8 cellular contexts compared by ENCODE assay signal in the genomic region with DNA sequence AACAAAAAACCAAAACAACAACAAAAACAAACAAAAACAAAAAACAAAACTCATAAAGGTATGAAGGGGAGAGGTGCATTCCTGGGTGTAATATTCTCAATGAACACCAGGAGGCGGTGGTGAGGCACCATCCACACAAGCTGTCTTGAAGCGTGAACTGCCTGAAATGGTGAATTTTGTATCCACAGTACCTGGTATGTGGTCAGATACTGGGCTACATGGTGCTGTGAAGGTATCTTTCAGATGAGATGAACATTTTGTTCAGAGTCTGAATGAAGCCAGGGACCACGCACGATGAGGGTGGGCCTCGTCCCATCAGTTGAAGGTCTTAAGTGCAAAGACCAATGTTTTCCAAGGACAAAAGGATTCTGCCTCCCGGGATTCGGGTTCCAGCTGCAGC. TPM values are rescaled to one million over a fixed set of nuclear protein-coding genes. Genes with fewer than 3 reads are reported as not detected.
A peak's percentile ranks its signal among the peaks of the same experiment; 100 is the strongest.
DNase-seq lines count a peak whose midpoint lies in the region; ATAC-seq, FAIRE-seq and TF ChIP-seq lines count a peak whose summit lies in the region.

No MANE protein-coding gene starts in this region.

- no peak overlapping the region for H3K4me3 Mint-ChIP-seq in chondrocyte (ENCODE audit: unreplicated experiment)

- POLR2A ChIA-PET in AG04450 (lab: Yijun Ruan, JAX): no interaction called here

- CTCF ChIA-PET in AG04450 (lab: Charles Lee): no interaction called here

- TF ChIP-seq CTCF in AG04450 (IDR thresholded peaks at IDR 0.05; ENCODE audit: low read depth, low read length) (peak; percentile 48), GM12875 (IDR thresholded peaks at IDR 0.05; ENCODE audit: borderline replicate concordance, insufficient read depth, low read depth, low read length) (peak; percentile 64), chondrocyte (IDR thresholded peaks at IDR 0.05) (peak; percentile 89), pancreas (IDR thresholded peaks at IDR 0.05) (peak; percentile 31 to 58 (median 43))

- H3K27ac ChIP-seq in AG04450 (ENCODE audit: low read depth, low read length) (no peak overlapping the region), pancreas (no peak overlapping the region)

- no peak overlapping the region for H3K27ac Mint-ChIP-seq in chondrocyte (ENCODE audit: unreplicated experiment)

- H3K9me3 ChIP-seq in AG04450 (ENCODE audit: control insufficient read depth, insufficient read depth, low read length): peaks cover 36% of the 10 kb centered on the region
- no peaks in the 10 kb centered on the region for H3K9me3 ChIP-seq in pancreas

- DNase-seq in AG04450 (ENCODE audit: low read depth, low spot score) (no peak), RPMI8226 (peak; percentile 56), chondrocyte (ENCODE audit: low spot score) (peak; percentile 21), pancreas (peak in 2 of 6 donors; percentile 35 to 41), hepatic stellate cell (ENCODE audit: low spot score) (no peak), ureter (ENCODE audit: low spot score) (no peak)

- H3K9me3 Mint-ChIP-seq in chondrocyte (ENCODE audit: low read depth): peaks cover 2% of the 10 kb centered on the region

- H3K36me3 ChIP-seq in pancreas: no peaks in the 10 kb centered on the region

- 56 to 62% methylated on average over 7 of the region's 7 CpGs for WGBS in pancreas, 2 donors

- no peak for FAIRE-seq in pancreas (lab: Jason Lieb, UNC)

- intact Hi-C loops in pancreas (cut with DNase I): no loop called here

- no peaks in the 10 kb centered on the region for H3K36me3 Mint-ChIP-seq in chondrocyte (ENCODE audit: low read depth)

- H3K4me3 ChIP-seq in AG04450 (ENCODE audit: low read depth, low read length) (no peak overlapping the region), GM12875 (ENCODE audit: low read depth, low read length) (no peak overlapping the region), pancreas (no peak overlapping the region)

- no peaks in the 10 kb centered on the region for H3K4me1 ChIP-seq in pancreas

- H3K4me1 Mint-ChIP-seq in chondrocyte (ENCODE audit: low read depth): no peaks in the 10 kb centered on the region

- ATAC-seq in pancreas (peak in 2 of 4 donors; percentile 49 to 57), GM18520 (IDR thresholded peaks at IDR 0.05; ENCODE audit: unreplicated experiment) (no peak)

- H3K27me3 ChIP-seq in AG04450 (ENCODE audit: control insufficient read depth, insufficient read depth, low read length) (no peaks in the 10 kb centered on the region), pancreas (no peaks in the 10 kb centered on the region)

- H3K27me3 Mint-ChIP-seq in chondrocyte (ENCODE audit: low read depth): no peaks in the 10 kb centered on the region

RNA-seq across cellular contexts. Expression of gene ASMT, which starts 58.5 kb away (rescaled TPM):
- not detected in 2 replicates for polyA plus RNA-seq in AG04450 (2011; rRNA removed)
- polyA minus RNA-seq in AG04450 (2011; rRNA and poly(A)+ RNA removed): not detected in 2 replicates
- 0.30 to 0.99 TPM in 2 of 3 replicates, not detected in the other for total RNA-seq in chondrocyte
- total RNA-seq in pancreas: under 1 TPM in 1 of 6 donors, not detected in 5; 0.22 TPM
- 1 to 10 TPM in 1 of 2 donors, under 1 TPM in 1; 0.38 to 1.2 TPM for polyA plus RNA-seq in pancreas
- total RNA-seq in ureter: 1.3 TPM

Comparison
In these comparisons a context has a peak if more than half of its experiments do, and no peak if none do; other contexts are left out.
1. DNase-seq: peak in RPMI8226 (single experiment) and chondrocyte (single experiment); none in AG04450 (single experiment), hepatic stellate cell (single experiment) and ureter (single experiment).
2. Peak in every context shown above with its lines, with median percentiles within 50 percentile points of each other: CTCF ChIP-seq.